Comparison of ENCODE assay signal across 20 cellular contexts in the genomic region with DNA sequence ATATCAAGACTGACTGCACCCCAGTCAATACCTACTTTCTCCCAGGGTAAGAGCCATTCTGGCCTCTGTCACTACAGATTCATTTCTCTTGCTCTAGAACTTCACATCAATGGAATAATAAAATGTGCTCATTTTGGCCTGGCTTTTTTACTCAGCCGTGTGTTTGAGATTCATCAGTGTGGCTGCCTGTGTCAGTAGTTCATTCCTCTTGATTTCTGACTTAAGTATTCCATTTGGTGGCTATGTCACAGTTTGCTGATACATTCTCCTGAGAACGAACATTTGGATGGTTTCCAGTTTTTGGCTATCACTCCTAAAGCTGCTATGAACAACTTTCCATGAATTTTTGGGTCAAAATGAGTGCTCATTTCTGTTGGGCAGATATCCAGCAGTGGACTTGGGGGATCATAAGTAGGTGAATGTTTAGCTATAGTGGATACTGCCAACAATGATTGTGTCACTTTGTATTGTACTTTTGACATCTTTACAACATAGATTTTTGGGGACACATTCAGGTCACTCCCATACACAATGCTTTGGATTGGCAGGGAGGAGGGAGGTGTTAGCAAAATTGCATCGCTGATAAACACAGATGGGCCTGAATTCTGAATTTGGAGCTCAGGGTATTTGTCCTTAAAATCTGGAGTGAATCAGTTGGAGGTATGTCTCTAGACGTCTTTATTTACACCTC. TPM values are rescaled to one million over a fixed set of nuclear protein-coding genes. Genes with fewer than 3 reads are reported as not detected.
"Had no signal": no experiment of that assay in that cellular context is flagged by ENCODE, and none has a peak within 500 bp of the region (broad histone marks: within the 10 kb centered on the region; RNA-seq: fewer than 3 reads in every experiment).

No MANE protein-coding gene starts in this region.

- ATAC-seq: foreskin keratinocyte; gastroesophageal sphincter; heart left ventricle; left cardiac atrium; lower lobe of right lung; mucosa of descending colon; naive thymus-derived CD8-positive, alpha-beta T cell had no signal

- H3K4me3 Mint-ChIP-seq: dendritic cell treated with granulocyte-macrophage colony-stimulating factor and Interleukin-4, amounts not matched to agents 40 ng/mL and 50 ng/mL, for 4 days; immature natural killer cell; mesothelial cell of epicardium; naive B cell; naive thymus-derived CD8-positive, alpha-beta T cell had no signal

- H3K4me1 Mint-ChIP-seq: immature natural killer cell; mesothelial cell of epicardium; naive B cell; naive thymus-derived CD8-positive, alpha-beta T cell had no signal

- H3K27ac Mint-ChIP-seq: dendritic cell treated with granulocyte-macrophage colony-stimulating factor and Interleukin-4, amounts not matched to agents 40 ng/mL and 50 ng/mL, for 4 days; immature natural killer cell; mesothelial cell of epicardium; naive B cell; naive thymus-derived CD8-positive, alpha-beta T cell had no signal

- DNase-seq: colonic mucosa; cortex of kidney; effector CD8-positive, alpha-beta T cell; foreskin keratinocyte; heart left ventricle; hypothalamus; immature natural killer cell; left cardiac atrium; left ventricle myocardium inferior; lower lobe of right lung; mesenchymal stem cell; mucosa of descending colon; naive B cell; naive thymus-derived CD8-positive, alpha-beta T cell had no signal

- H3K36me3 Mint-ChIP-seq: immature natural killer cell; mesothelial cell of epicardium; naive B cell; naive thymus-derived CD8-positive, alpha-beta T cell had no signal

- H3K9me3 Mint-ChIP-seq: dendritic cell treated with granulocyte-macrophage colony-stimulating factor and Interleukin-4, amounts not matched to agents 40 ng/mL and 50 ng/mL, for 4 days; immature natural killer cell; mesothelial cell of epicardium; naive B cell; naive thymus-derived CD8-positive, alpha-beta T cell had no signal

RNA-seq across cellular contexts. Expression of gene FAM107A, which starts 19.8 kb away (rescaled TPM):
- total RNA-seq: fibroblast of villous mesenchyme; foreskin keratinocyte; mesothelial cell of epicardium; myocyte; naive thymus-derived CD8-positive, alpha-beta T cell had no signal
- polyA plus RNA-seq: foreskin keratinocyte; immature natural killer cell; keratinocyte; naive thymus-derived CD8-positive, alpha-beta T cell had no signal

RNA-seq across cellular contexts. Expression of gene ACOX2, which starts 60.0 kb away (rescaled TPM):
- total RNA-seq: naive thymus-derived CD8-positive, alpha-beta T cell had no signal
- polyA plus RNA-seq: immature natural killer cell; naive thymus-derived CD8-positive, alpha-beta T cell had no signal
